1 cellular context compared by ENCODE assay signal in the genomic region with DNA sequence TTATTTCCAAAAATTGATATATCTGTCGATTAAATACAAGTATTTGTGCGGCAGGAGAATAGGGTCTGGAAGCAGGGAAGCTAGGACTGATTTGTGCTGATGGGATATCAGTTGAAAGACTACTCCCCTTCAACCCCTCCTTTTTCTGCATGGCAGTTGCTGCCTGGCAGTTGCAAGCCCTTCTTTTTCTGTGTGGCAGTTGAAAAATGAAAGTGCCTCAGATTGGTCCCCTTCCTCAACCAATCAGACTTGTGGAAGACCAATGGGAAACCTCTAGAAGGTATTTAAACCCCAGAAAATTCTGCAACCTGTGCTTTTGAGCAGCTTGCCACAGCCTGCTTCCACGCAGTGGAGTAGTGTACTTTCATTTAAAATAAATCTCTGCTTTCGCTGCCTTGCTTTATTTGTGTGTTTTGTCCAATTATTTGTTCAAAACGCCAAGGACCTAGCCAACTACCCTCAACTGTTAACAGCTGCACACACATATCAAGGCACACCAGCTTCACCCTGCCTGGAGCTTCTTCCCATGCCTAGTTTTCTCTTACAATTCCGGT.
TF ChIP-seq lines count a peak whose summit lies in the region.

No MANE protein-coding gene starts in this region.

TF ChIP-seq in K562, 482 proteins besides CTCF, POLR2A, EP300 and RAD21:
- TF ChIP-seq, protein P1, sequence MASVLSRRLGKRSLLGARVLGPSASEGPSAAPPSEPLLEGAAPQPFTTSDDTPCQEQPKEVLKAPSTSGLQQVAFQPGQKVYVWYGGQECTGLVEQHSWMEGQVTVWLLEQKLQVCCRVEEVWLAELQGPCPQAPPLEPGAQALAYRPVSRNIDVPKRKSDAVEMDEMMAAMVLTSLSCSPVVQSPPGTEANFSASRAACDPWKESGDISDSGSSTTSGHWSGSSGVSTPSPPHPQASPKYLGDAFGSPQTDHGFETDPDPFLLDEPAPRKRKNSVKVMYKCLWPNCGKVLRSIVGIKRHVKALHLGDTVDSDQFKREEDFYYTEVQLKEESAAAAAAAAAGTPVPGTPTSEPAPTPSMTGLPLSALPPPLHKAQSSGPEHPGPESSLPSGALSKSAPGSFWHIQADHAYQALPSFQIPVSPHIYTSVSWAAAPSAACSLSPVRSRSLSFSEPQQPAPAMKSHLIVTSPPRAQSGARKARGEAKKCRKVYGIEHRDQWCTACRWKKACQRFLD (CRISPR knock-in tag; IDR thresholded peaks at IDR 0.05): 0 out of 2 replicates have a peak, but pooled peaks have one; percentile 36
- TF ChIP-seq, protein P2, sequence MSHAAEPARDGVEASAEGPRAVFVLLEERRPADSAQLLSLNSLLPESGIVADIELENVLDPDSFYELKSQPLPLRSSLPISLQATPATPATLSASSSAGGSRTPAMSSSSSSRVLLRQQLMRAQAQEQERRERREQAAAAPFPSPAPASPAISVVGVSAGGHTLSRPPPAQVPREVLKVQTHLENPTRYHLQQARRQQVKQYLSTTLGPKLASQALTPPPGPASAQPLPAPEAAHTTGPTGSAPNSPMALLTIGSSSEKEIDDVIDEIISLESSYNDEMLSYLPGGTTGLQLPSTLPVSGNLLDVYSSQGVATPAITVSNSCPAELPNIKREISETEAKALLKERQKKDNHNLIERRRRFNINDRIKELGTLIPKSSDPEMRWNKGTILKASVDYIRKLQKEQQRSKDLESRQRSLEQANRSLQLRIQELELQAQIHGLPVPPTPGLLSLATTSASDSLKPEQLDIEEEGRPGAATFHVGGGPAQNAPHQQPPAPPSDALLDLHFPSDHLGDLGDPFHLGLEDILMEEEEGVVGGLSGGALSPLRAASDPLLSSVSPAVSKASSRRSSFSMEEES (CRISPR knock-in tag; IDR thresholded peaks at IDR 0.05): no peak
- TF ChIP-seq MYBL2 (IDR thresholded peaks at IDR 0.05; ENCODE audit: low read depth) (peak; percentile 86), MYBL2 (CRISPR knock-in tag; IDR thresholded peaks at IDR 0.05; ENCODE audit: borderline replicate concordance) (no peak), CTBP1 (IDR thresholded peaks at IDR 0.05; ENCODE audit: borderline replicate concordance) (no peak), KAT7 (CRISPR knock-in tag; IDR thresholded peaks at IDR 0.05; ENCODE audit: borderline replicate concordance) (no peak), SUPT5H (IDR thresholded peaks at IDR 0.05) (peak; percentile 44; the same call in 1 of the 2 replicates), SNIP1 (IDR thresholded peaks at IDR 0.05; ENCODE audit: low read depth) (no peak), ZNF263 (CRISPR knock-in tag; IDR thresholded peaks at IDR 0.05; ENCODE audit: borderline replicate concordance) (no peak), NR4A1 (CRISPR knock-in tag; IDR thresholded peaks at IDR 0.05) (no peak), NR4A1 (tag; IDR thresholded peaks at IDR 0.05) (no peak), TBP (optimal IDR thresholded peaks at IDR 0.05; ENCODE audit: low read depth, low read length) (peak; percentile 11), FOXM1 (IDR thresholded peaks at IDR 0.05; ENCODE audit: low read depth) (peak; percentile 75), FOXM1 (CRISPR knock-in tag; IDR thresholded peaks at IDR 0.05; ENCODE audit: low read depth) (no peak), IRF2 (CRISPR knock-in tag; IDR thresholded peaks at IDR 0.05) (no peak), RUNX1 (IDR thresholded peaks at IDR 0.05; ENCODE audit: low read depth) (no peak), CC2D1A (IDR thresholded peaks at IDR 0.05) (0 out of 2 replicates have a peak, but pooled peaks have one; percentile 38)
- TF ChIP-seq, protein P3, sequence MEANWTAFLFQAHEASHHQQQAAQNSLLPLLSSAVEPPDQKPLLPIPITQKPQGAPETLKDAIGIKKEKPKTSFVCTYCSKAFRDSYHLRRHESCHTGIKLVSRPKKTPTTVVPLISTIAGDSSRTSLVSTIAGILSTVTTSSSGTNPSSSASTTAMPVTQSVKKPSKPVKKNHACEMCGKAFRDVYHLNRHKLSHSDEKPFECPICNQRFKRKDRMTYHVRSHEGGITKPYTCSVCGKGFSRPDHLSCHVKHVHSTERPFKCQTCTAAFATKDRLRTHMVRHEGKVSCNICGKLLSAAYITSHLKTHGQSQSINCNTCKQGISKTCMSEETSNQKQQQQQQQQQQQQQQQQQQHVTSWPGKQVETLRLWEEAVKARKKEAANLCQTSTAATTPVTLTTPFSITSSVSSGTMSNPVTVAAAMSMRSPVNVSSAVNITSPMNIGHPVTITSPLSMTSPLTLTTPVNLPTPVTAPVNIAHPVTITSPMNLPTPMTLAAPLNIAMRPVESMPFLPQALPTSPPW (CRISPR knock-in tag; IDR thresholded peaks at IDR 0.05): peak; percentile 46; the same call in 1 of the 2 replicates
